Comparison of ENCODE assay signal across 16 cellular contexts in the genomic region with DNA sequence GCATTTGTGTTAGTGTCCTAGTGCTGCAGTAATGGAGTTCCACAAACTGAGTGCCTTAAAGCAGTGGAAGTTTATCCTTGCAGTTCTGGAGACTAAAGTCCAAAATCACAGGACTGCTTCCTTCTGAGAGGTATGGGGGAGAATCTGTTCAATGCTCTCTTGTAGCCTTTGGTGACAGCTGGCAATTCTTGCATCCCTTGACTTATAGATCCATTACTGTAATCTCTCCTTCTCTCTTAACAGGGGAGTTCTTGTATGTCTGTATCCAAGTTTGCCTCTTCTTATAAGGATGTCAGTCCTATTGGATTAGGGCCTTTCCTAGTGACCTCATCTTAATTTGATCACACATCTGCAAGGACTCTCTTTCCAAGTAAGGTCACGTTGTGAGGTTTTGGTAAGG.
DNase-seq lines count a peak whose midpoint lies in the region; ATAC-seq and TF ChIP-seq lines count a peak whose summit lies in the region.
"Had no signal": no experiment of that assay in that cellular context is flagged by ENCODE, and none has a peak within 500 bp of the region (broad histone marks: within the 10 kb centered on the region; RNA-seq: fewer than 3 reads in every experiment).

No MANE protein-coding gene starts in this region.

- H3K4me3 ChIP-seq in HEK293 (ENCODE audit: low read depth, low read length) = no peak overlapping the region
- no peak overlapping the region for H3K4me3 ChIP-seq in fibroblast of mammary gland (ENCODE audit: control insufficient read depth, low read depth, low read length)
- H3K4me3 ChIP-seq in tibial nerve = no peak overlapping the region
- H3K4me3 ChIP-seq: K562 had no signal

- no peak for ATAC-seq in stimulated activated memory B cell treated with anti-CD40 and anti-IgM and Interleukin-4, amounts not matched to agents 10 μg/mL and 1 μg/mL and 100 μg/mL, for 72 hours
- ATAC-seq: K562 had no signal

- H3K27ac Mint-ChIP-seq in activated naive CD4-positive, alpha-beta T cell treated with anti-CD3 and anti-CD28 coated beads, Interleukin-2, amount 50 U/mL, for 24 hours = peak overlapping the region; percentile 36
- H3K27ac Mint-ChIP-seq in stimulated activated memory B cell treated with anti-CD40 and anti-IgM and Interleukin-4, amounts not matched to agents 10 μg/mL and 1 μg/mL and 100 μg/mL, for 72 hours = peak overlapping the region; percentile 11

- H3K9me3 ChIP-seq in HEK293 (ENCODE audit: control insufficient read depth, insufficient read depth, low read depth, low read length) (no peaks in the 10 kb centered on the region), tibial nerve (no peaks in the 10 kb centered on the region)

- DNase-seq in activated naive CD4-positive, alpha-beta T cell treated with anti-CD3 and anti-CD28 coated beads, Interleukin-2, amount 50 U/mL, for 16 hours = no peak
- DNase-seq in fibroblast of mammary gland (ENCODE audit: low read depth) = peak; percentile 30
- no peak for DNase-seq in tibial nerve (ENCODE audit: low spot score in 2 of 2)
- DNase-seq in GM19240 (ENCODE audit: insufficient read length, low spot score) = no peak
- DNase-seq: C1 segment of cervical spinal cord, DMS 273 treated with DMSO at 0.1 percent for 48 hours, HCEC 1CT, NCI-H1417 treated with DMSO at 0.1 percent for 48 hours, NCI-H1930, NCI-H69, OCI-M1, SHP77 treated with DMSO at 0.1 percent for 48 hours had no signal

- H3K27ac ChIP-seq in HEK293 (ENCODE audit: extremely low read depth, low read depth, low read length) (no peak overlapping the region), tibial nerve (no peak overlapping the region)

- peaks cover 6% of the 10 kb centered on the region for H3K9me3 Mint-ChIP-seq in activated naive CD4-positive, alpha-beta T cell treated with anti-CD3 and anti-CD28 coated beads, Interleukin-2, amount 50 U/mL, for 24 hours
- H3K9me3 Mint-ChIP-seq in stimulated activated memory B cell treated with anti-CD40 and anti-IgM and Interleukin-4, amounts not matched to agents 10 μg/mL and 1 μg/mL and 100 μg/mL, for 72 hours = no peaks in the 10 kb centered on the region

- H3K27me3 Mint-ChIP-seq in activated naive CD4-positive, alpha-beta T cell treated with anti-CD3 and anti-CD28 coated beads, Interleukin-2, amount 50 U/mL, for 24 hours = no peaks in the 10 kb centered on the region
- no peaks in the 10 kb centered on the region for H3K27me3 Mint-ChIP-seq in stimulated activated memory B cell treated with anti-CD40 and anti-IgM and Interleukin-4, amounts not matched to agents 10 μg/mL and 1 μg/mL and 100 μg/mL, for 72 hours

- POLR2A ChIA-PET in HEK293 (lab: Yijun Ruan, JAX) = no interaction called here

- TF ChIP-seq EP300 in tibial nerve (IDR thresholded peaks at IDR 0.05) = no peak

- H3K36me3 ChIP-seq in HEK293 (ENCODE audit: control insufficient read depth in 2 of 2, insufficient read depth in 1 of 2, low read length in 2 of 2) (peaks cover 18 to 83% of the 10 kb centered on the region in 2 experiments), tibial nerve (peaks cover 0 to 54% (median 8%) of the 10 kb centered on the region in 3 donors)

- no peaks in the 10 kb centered on the region for H3K4me1 ChIP-seq in HEK293 (ENCODE audit: control insufficient read depth, insufficient read depth, low read length)
- peaks cover 0 to 11% (median 0%) of the 10 kb centered on the region in 4 donors for H3K4me1 ChIP-seq in tibial nerve

- 73 to 81% methylated on average over 1 of the region's 1 CpG for WGBS in tibial nerve, 2 donors

- no peak overlapping the region for H3K4me3 Mint-ChIP-seq in activated naive CD4-positive, alpha-beta T cell treated with anti-CD3 and anti-CD28 coated beads, Interleukin-2, amount 50 U/mL, for 24 hours
- H3K4me3 Mint-ChIP-seq in stimulated activated memory B cell treated with anti-CD40 and anti-IgM and Interleukin-4, amounts not matched to agents 10 μg/mL and 1 μg/mL and 100 μg/mL, for 72 hours = no peak overlapping the region

- H3K36me3 Mint-ChIP-seq in activated naive CD4-positive, alpha-beta T cell treated with anti-CD3 and anti-CD28 coated beads, Interleukin-2, amount 50 U/mL, for 24 hours = peaks cover 52% of the 10 kb centered on the region
- H3K36me3 Mint-ChIP-seq in stimulated activated memory B cell treated with anti-CD40 and anti-IgM and Interleukin-4, amounts not matched to agents 10 μg/mL and 1 μg/mL and 100 μg/mL, for 72 hours = peaks cover 65% of the 10 kb centered on the region

- TF ChIP-seq CTCF in HEK293 (tag by site-specific recombination; IDR thresholded peaks at IDR 0.05) (no peak), fibroblast of mammary gland (conservative IDR thresholded peaks at IDR 0.05; ENCODE audit: control insufficient read depth, insufficient read depth, low read depth, low read length) (no peak), tibial nerve (IDR thresholded peaks at IDR 0.05) (no peak)

- CTCF ChIA-PET in HEK293 (lab: Yijun Ruan, JAX) = no interaction called here

- no peak for TF ChIP-seq POLR2A in tibial nerve (IDR thresholded peaks at IDR 0.05)

- H3K27me3 ChIP-seq in tibial nerve = no peaks in the 10 kb centered on the region

- H3K4me1 Mint-ChIP-seq in activated naive CD4-positive, alpha-beta T cell treated with anti-CD3 and anti-CD28 coated beads, Interleukin-2, amount 50 U/mL, for 24 hours = peaks cover 87% of the 10 kb centered on the region
- peaks cover 49% of the 10 kb centered on the region for H3K4me1 Mint-ChIP-seq in stimulated activated memory B cell treated with anti-CD40 and anti-IgM and Interleukin-4, amounts not matched to agents 10 μg/mL and 1 μg/mL and 100 μg/mL, for 72 hours

TF ChIP-seq in HEK293, 187 proteins besides CTCF, POLR2A, EP300 and RAD21:
- peak; percentile 93 for TF ChIP-seq ZNF558 (tag by site-specific recombination; IDR thresholded peaks at IDR 0.05)
- TF ChIP-seq ZBTB20 (tag by site-specific recombination; IDR thresholded peaks at IDR 0.05) = no peak
